ENCODE assay signal across 22 cellular contexts in genomic region chr3:13714251-13714916, GRCh38.
A peak's percentile ranks its signal among the peaks of the same experiment; 100 is the strongest.
DNase-seq lines count a peak whose midpoint lies in the region; ATAC-seq and TF ChIP-seq lines count a peak whose summit lies in the region.
"Had no signal": no experiment of that assay in that cellular context is flagged by ENCODE, and none has a peak within 500 bp of the region (broad histone marks: within the 10 kb centered on the region; RNA-seq: fewer than 3 reads in every experiment).

No MANE protein-coding gene starts in this region.

- no peaks in the 10 kb centered on the region for H3K36me3 Mint-ChIP-seq in natural killer cell treated with Interleukin-12 subunit alpha and Interleukin-12 subunit beta and Interleukin-15 and Interleukin-18, amount 100 ng/mL, for 72 hours
- no peaks in the 10 kb centered on the region for H3K36me3 Mint-ChIP-seq in natural killer cell
- H3K36me3 Mint-ChIP-seq in CD4-positive, alpha-beta memory T cell, result peaks cover 0 to 5% of the 10 kb centered on the region in 2 donors
- H3K36me3 Mint-ChIP-seq: activated naive CD4-positive, alpha-beta T cell treated with anti-CD3 and anti-CD28 coated beads, Interleukin-2, amount 50 U/mL, for 24 hours had no signal

- H3K36me3 ChIP-seq in aorta (ENCODE audit: control insufficient read depth in 1 of 2, insufficient read depth in 2 of 2, low read length in 1 of 2), result no peaks in the 10 kb centered on the region
- no peaks in the 10 kb centered on the region for H3K36me3 ChIP-seq in CD4-positive, alpha-beta memory T cell (ENCODE audit: insufficient read depth, low read length)
- H3K36me3 ChIP-seq: heart left ventricle, pancreas had no signal

- ATAC-seq in natural killer cell treated with Interleukin-12 subunit alpha and Interleukin-12 subunit beta and Interleukin-15 and Interleukin-18, amount 100 ng/mL, for 72 hours, result no peak
- ATAC-seq in natural killer cell, result no peak
- no peak for ATAC-seq in aorta (ENCODE audit: low FRiP score)
- ATAC-seq: heart left ventricle; left cardiac atrium; naive thymus-derived CD4-positive, alpha-beta T cell; pancreas; Right ventricle myocardium inferior; stimulated activated naive CD8-positive, alpha-beta T cell treated with anti-CD3 and anti-CD28 coated beads, Interleukin-15, amount 100 ng/mL, for 72 hours had no signal

- no peaks in the 10 kb centered on the region for H3K4me1 Mint-ChIP-seq in natural killer cell treated with Interleukin-12 subunit alpha and Interleukin-12 subunit beta and Interleukin-15 and Interleukin-18, amount 100 ng/mL, for 72 hours (ENCODE audit: low read depth in 2 of 2)
- no peaks in the 10 kb centered on the region for H3K4me1 Mint-ChIP-seq in natural killer cell
- H3K4me1 Mint-ChIP-seq in CD4-positive, alpha-beta memory T cell, result no peaks in the 10 kb centered on the region
- H3K4me1 Mint-ChIP-seq: activated naive CD4-positive, alpha-beta T cell treated with anti-CD3 and anti-CD28 coated beads, Interleukin-2, amount 50 U/mL, for 24 hours; naive thymus-derived CD4-positive, alpha-beta T cell; stimulated activated naive CD8-positive, alpha-beta T cell treated with anti-CD3 and anti-CD28 coated beads, Interleukin-15, amount 100 ng/mL, for 72 hours had no signal

- DNase-seq in natural killer cell treated with Interleukin-12 subunit alpha and Interleukin-12 subunit beta and Interleukin-15 and Interleukin-18, amount 100 ng/mL, for 72 hours (ENCODE audit: low spot score), result peak; percentile 45
- DNase-seq in natural killer cell (no peak), coronary artery (ENCODE audit: low spot score) (peak; percentile 41), posterior vena cava (ENCODE audit: low spot score) (peak; percentile 40), aorta (peak; percentile 8 to 26), COR-L47 (lab: John Stamatoyannopoulos, UW) (no peak), NCI-H2227 treated with DMSO at 0.1 percent for 48 hours (lab: John Stamatoyannopoulos, UW) (no peak)
- DNase-seq in CD4-positive, alpha-beta memory T cell, result no peak
- DNase-seq: erythroblast; left cardiac atrium; mesenchymal stem cell; naive thymus-derived CD4-positive, alpha-beta T cell; NCI-H1105 treated with DMSO at 0.1 percent for 48 hours; NCI-H2029; NCI-H748 treated with DMSO at 0.1 percent for 48 hours; trophoblast cell had no signal

- H3K4me3 ChIP-seq in coronary artery (no peak overlapping the region), aorta (ENCODE audit: low read length in 2 of 2) (no peak overlapping the region)
- H3K4me3 ChIP-seq in CD4-positive, alpha-beta memory T cell (ENCODE audit: low read length in 2 of 2), result no peak overlapping the region
- H3K4me3 ChIP-seq: heart left ventricle, pancreas had no signal

- H3K4me3 Mint-ChIP-seq in natural killer cell treated with Interleukin-12 subunit alpha and Interleukin-12 subunit beta and Interleukin-15 and Interleukin-18, amount 100 ng/mL, for 72 hours, result no peak overlapping the region
- no peak overlapping the region for H3K4me3 Mint-ChIP-seq in natural killer cell
- no peak overlapping the region for H3K4me3 Mint-ChIP-seq in CD4-positive, alpha-beta memory T cell
- H3K4me3 Mint-ChIP-seq: activated naive CD4-positive, alpha-beta T cell treated with anti-CD3 and anti-CD28 coated beads, Interleukin-2, amount 50 U/mL, for 24 hours; naive thymus-derived CD4-positive, alpha-beta T cell; stimulated activated naive CD8-positive, alpha-beta T cell treated with anti-CD3 and anti-CD28 coated beads, Interleukin-15, amount 100 ng/mL, for 72 hours; T-helper 2 cell treated with Interferon-gamma antibody and Interleukin-4, amounts not matched to agents 5 μg/mL and 100 μg/mL, for 36 hours had no signal

- WGBS in aorta, 2 donors, result 90 to 92% methylated on average over 7 of the region's 7 CpGs

- intact Hi-C loops in natural killer cell (cut with micrococcal nuclease), result no loop called here
- intact Hi-C loops in posterior vena cava (cut with DNase I), result no loop called here
- intact Hi-C loops in aorta (cut with DNase I), result no loop called here
- intact Hi-C loops in CD4-positive, alpha-beta memory T cell (cut with micrococcal nuclease), result no loop called here

- peaks cover 3% of the 10 kb centered on the region for H3K9me3 Mint-ChIP-seq in natural killer cell treated with Interleukin-12 subunit alpha and Interleukin-12 subunit beta and Interleukin-15 and Interleukin-18, amount 100 ng/mL, for 72 hours
- no peaks in the 10 kb centered on the region for H3K9me3 Mint-ChIP-seq in natural killer cell
- peaks cover 3 to 32% (median 10%) of the 10 kb centered on the region in 8 donors for H3K9me3 Mint-ChIP-seq in CD4-positive, alpha-beta memory T cell

- no peak overlapping the region for H3K27ac Mint-ChIP-seq in natural killer cell treated with Interleukin-12 subunit alpha and Interleukin-12 subunit beta and Interleukin-15 and Interleukin-18, amount 100 ng/mL, for 72 hours
- no peak overlapping the region for H3K27ac Mint-ChIP-seq in natural killer cell
- no peak overlapping the region for H3K27ac Mint-ChIP-seq in CD4-positive, alpha-beta memory T cell
- H3K27ac Mint-ChIP-seq: activated naive CD4-positive, alpha-beta T cell treated with anti-CD3 and anti-CD28 coated beads, Interleukin-2, amount 50 U/mL, for 24 hours; T-helper 2 cell treated with Interferon-gamma antibody and Interleukin-4, amounts not matched to agents 5 μg/mL and 100 μg/mL, for 36 hours had no signal

- H3K27me3 ChIP-seq in aorta (ENCODE audit: control insufficient read depth in 1 of 2, insufficient read depth in 2 of 2, low read length in 1 of 2), result no peaks in the 10 kb centered on the region
- no peaks in the 10 kb centered on the region for H3K27me3 ChIP-seq in CD4-positive, alpha-beta memory T cell (ENCODE audit: insufficient read depth, low read length)
- H3K27me3 ChIP-seq: heart left ventricle, pancreas had no signal

- POLR2A ChIA-PET in CD4-positive, alpha-beta memory T cell (lab: Charles Lee; ENCODE audit: partially characterized antibody), result no interaction called here

- no peak for TF ChIP-seq CTCF in natural killer cell (IDR thresholded peaks at IDR 0.05)
- no peak for TF ChIP-seq CTCF in coronary artery (IDR thresholded peaks at IDR 0.05)

- no peaks in the 10 kb centered on the region for H3K9me3 ChIP-seq in aorta (ENCODE audit: control insufficient read depth, low read length)
- no peaks in the 10 kb centered on the region for H3K9me3 ChIP-seq in CD4-positive, alpha-beta memory T cell (ENCODE audit: control insufficient read depth in 1 of 2, low read length in 2 of 2)
- H3K9me3 ChIP-seq: pancreas had no signal

- no peak overlapping the region for H3K27ac ChIP-seq in coronary artery
- H3K27ac ChIP-seq in aorta (ENCODE audit: low read depth in 1 of 2, low read length in 2 of 2), result no peak overlapping the region
- no peak overlapping the region for H3K27ac ChIP-seq in CD4-positive, alpha-beta memory T cell (ENCODE audit: low read depth, low read length)
- H3K27ac ChIP-seq: heart left ventricle, pancreas had no signal

- CTCF ChIA-PET in CD4-positive, alpha-beta memory T cell (lab: Charles Lee; ENCODE audit: partially characterized antibody), result no interaction called here

- H3K27me3 Mint-ChIP-seq in natural killer cell treated with Interleukin-12 subunit alpha and Interleukin-12 subunit beta and Interleukin-15 and Interleukin-18, amount 100 ng/mL, for 72 hours, result peaks cover 8 to 19% of the 10 kb centered on the region in 2 donors
- peaks cover 23 to 33% of the 10 kb centered on the region in 2 donors for H3K27me3 Mint-ChIP-seq in natural killer cell (ENCODE audit: low read depth in 2 of 2)
- H3K27me3 Mint-ChIP-seq in CD4-positive, alpha-beta memory T cell, result peaks cover 0 to 4% of the 10 kb centered on the region in 2 donors
- H3K27me3 Mint-ChIP-seq: stimulated activated naive CD8-positive, alpha-beta T cell treated with anti-CD3 and anti-CD28 coated beads, Interleukin-15, amount 100 ng/mL, for 72 hours had no signal

- H3K4me1 ChIP-seq in aorta (ENCODE audit: control insufficient read depth in 1 of 2, insufficient read depth in 2 of 2, low read length in 2 of 2), result no peaks in the 10 kb centered on the region
- no peaks in the 10 kb centered on the region for H3K4me1 ChIP-seq in CD4-positive, alpha-beta memory T cell (ENCODE audit: insufficient read depth, low read length)
- H3K4me1 ChIP-seq: heart left ventricle, pancreas had no signal

Comparison
In these comparisons a context has a peak if more than half of its experiments do, and no peak if none do; other contexts are left out.
1. DNase-seq: peak in natural killer cell treated with Interleukin-12 subunit alpha and Interleukin-12 subunit beta and Interleukin-15 and Interleukin-18, amount 100 ng/mL, for 72 hours (single experiment), coronary artery (single experiment), posterior vena cava (single experiment) and aorta (2 of 2); none in natural killer cell (single experiment), COR-L47 (single experiment), NCI-H2227 treated with DMSO at 0.1 percent for 48 hours (single experiment) and CD4-positive, alpha-beta memory T cell (0 of 5).